Comparison of ENCODE assay signal across 25 cellular contexts in the genomic region with DNA sequence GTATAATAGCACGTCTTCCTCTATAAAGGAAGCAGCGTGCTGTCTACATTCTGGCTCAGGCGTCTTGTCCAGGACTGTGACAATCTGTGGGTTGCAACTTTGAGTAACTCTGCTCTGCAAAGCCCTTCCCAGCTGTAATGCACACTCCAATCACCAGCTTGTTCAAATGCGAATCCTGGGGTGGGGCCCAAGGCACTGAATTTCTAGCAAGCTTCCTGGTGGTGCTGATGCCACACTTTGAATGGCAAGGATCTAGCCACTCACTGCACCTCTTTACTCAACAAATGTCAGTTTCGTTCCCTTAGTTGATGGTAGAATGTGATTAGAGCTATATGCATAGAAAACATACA.
"Had no signal": no experiment of that assay in that cellular context is flagged by ENCODE, and none has a peak within 500 bp of the region (broad histone marks: within the 10 kb centered on the region; RNA-seq: fewer than 3 reads in every experiment).

No MANE protein-coding gene starts in this region.

- H3K27ac ChIP-seq: epithelial cell of prostate, esophagus squamous epithelium, heart right ventricle, left lung, neutrophil, sigmoid colon, stomach, tibial artery, upper lobe of right lung had no signal

- DNase-seq: activated CD4-positive, alpha-beta T cell treated with anti-CD3 and anti-CD28 coated beads for 1 hour; activated CD4-positive, alpha-beta T cell treated with anti-CD3 and anti-CD28 coated beads, Interleukin-2, amount 10 ng/mL, durations not matched to agents 7 days and 5 days; activated naive CD4-positive, alpha-beta T cell treated with Interleukin-2 at 50 U/mL for 16 hours; activated T-cell treated with anti-CD3 and anti-CD28 coated beads, Interleukin-2, amount 50 U/mL, for 48 hours; dermis blood vessel endothelial cell; effector CD4-positive, alpha-beta T cell; esophagus squamous epithelium; foreskin melanocyte; heart right ventricle; kidney glomerular epithelial cell; left lung; naive B cell; nephron progenitor cell; sigmoid colon; small intestine; stimulated activated CD4-positive, alpha-beta T cell treated with anti-CD3 and anti-CD28 coated beads, Interleukin-1b, Interleukin-23, amount 100 ng/mL, for 48 hours; stimulated activated CD4-positive, alpha-beta T cell treated with anti-CD3 and anti-CD28 coated beads, Interleukin-4, amount 100 ng/mL, for 4 hours; stomach; T-helper 9 cell; tibial artery had no signal

- H3K4me1 ChIP-seq: left lung, sigmoid colon, tibial artery, upper lobe of right lung had no signal

- ATAC-seq: left lung; stimulated activated memory B cell treated with anti-CD40 and anti-IgM and Interleukin-4, amounts not matched to agents 10 μg/mL and 1 μg/mL and 100 μg/mL, for 72 hours had no signal

- H3K4me3 ChIP-seq: esophagus squamous epithelium, heart right ventricle, left lung, lung, sigmoid colon, stomach, tibial artery, upper lobe of right lung had no signal

- H3K36me3 ChIP-seq: esophagus squamous epithelium, heart right ventricle, left lung, neutrophil, upper lobe of right lung had no signal

- H3K9me3 ChIP-seq: esophagus squamous epithelium, heart right ventricle, left lung, neutrophil, sigmoid colon, stomach, tibial artery, upper lobe of right lung had no signal

- H3K27me3 ChIP-seq: esophagus squamous epithelium, heart right ventricle, left lung, sigmoid colon, stomach, tibial artery, upper lobe of right lung had no signal
